Comparison of ENCODE assay signal across 8 cellular contexts in the genomic region with DNA sequence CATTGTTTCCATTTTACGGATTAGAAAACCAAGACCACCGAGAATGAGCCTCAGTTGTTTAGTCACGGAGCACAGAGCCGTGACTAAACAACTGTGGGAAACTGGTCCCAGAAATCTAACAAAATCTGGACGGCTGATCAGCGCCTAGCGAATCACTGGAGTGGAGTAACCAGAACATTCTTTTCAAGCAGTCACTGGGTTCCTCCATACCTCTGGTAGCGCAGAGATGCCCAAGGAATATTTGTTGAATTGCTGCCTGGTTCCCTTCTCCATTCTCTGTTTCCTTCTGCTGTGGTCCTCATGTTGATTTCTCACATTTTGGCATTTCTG.
A peak's percentile ranks its signal among the peaks of the same experiment; 100 is the strongest.
DNase-seq lines count a peak whose midpoint lies in the region; ATAC-seq, FAIRE-seq and TF ChIP-seq lines count a peak whose summit lies in the region.

No MANE protein-coding gene starts in this region.

- FAIRE-seq in D721Med (lab: Jason Lieb, UNC): no peak

- H3K27me3 ChIP-seq in SK-N-SH (ENCODE audit: insufficient read depth): no peaks in the 10 kb centered on the region

- CTCF ChIA-PET in SK-N-SH (lab: Yijun Ruan, JAX): interaction anchor here (1.4 kb wide), 1 partner anchor 19 kb away, joined by 5 read pairs; no protein-coding TSS in a partner anchor

- TF ChIP-seq CTCF in GM12864 (IDR thresholded peaks at IDR 0.05; ENCODE audit: low read depth, low read length, missing control alignments) (no peak), SK-N-SH (IDR thresholded peaks at IDR 0.05) (no peak), D721Med (IDR thresholded peaks at IDR 0.05; ENCODE audit: insufficient read depth, missing control alignments) (no peak)

- no peak for TF ChIP-seq EP300 in SK-N-SH (IDR thresholded peaks at IDR 0.05; ENCODE audit: borderline replicate concordance in 1 of 2, low read depth in 1 of 2, low read length in 1 of 2)

- no peaks in the 10 kb centered on the region for H3K9me2 ChIP-seq in SK-N-SH

- 19% methylated on average over 8 of the region's 8 CpGs for WGBS in SK-N-SH (ENCODE audit: low lambda C conversion rate)

- ATAC-seq in HG03520 (IDR thresholded peaks at IDR 0.05; ENCODE audit: unreplicated experiment) (no peak), left lobe of liver (no peak)

- no peaks in the 10 kb centered on the region for H4K20me1 ChIP-seq in SK-N-SH (ENCODE audit: insufficient read depth)

- no peaks in the 10 kb centered on the region for H3K79me2 ChIP-seq in SK-N-SH (ENCODE audit: insufficient read depth)

- no peaks in the 10 kb centered on the region for H3F3A ChIP-seq in SK-N-SH (replicated peaks; ENCODE audit: insufficient read depth)

- no peak for TF ChIP-seq RAD21 in SK-N-SH (IDR thresholded peaks at IDR 0.05; ENCODE audit: low read length)

- POLR2A ChIA-PET in SK-N-SH (lab: Yijun Ruan, JAX): interaction anchor here (1.0 to 1.3 kb wide), 2 partner anchors 15 to 188 kb away, joined by 3 to 6 read pairs; a partner anchor contains a TSS

- no peak for DNase-seq in GM12864 (ENCODE audit: low read depth)
- DNase-seq in SK-N-SH: no peak
- DNase-seq in fibroblast of peridontal ligament (ENCODE audit: extremely low read depth): peak; percentile 5
- DNase-seq in renal cortical epithelial cell (ENCODE audit: low read depth): peak; percentile 44
- DNase-seq in D721Med (ENCODE audit: insufficient read length, low spot score): no peak
- no peak for DNase-seq in NCI-H345 treated with DMSO at 0.1 percent for 48 hours (lab: John Stamatoyannopoulos, UW; ENCODE audit: unreplicated experiment)
- no peak for DNase-seq in left lobe of liver (ENCODE audit: low spot score)

- peaks cover 11 to 14% of the 10 kb centered on the region in 2 experiments; a peak in 3 of 4 replicates for H3K4me1 ChIP-seq in SK-N-SH (ENCODE audit: control insufficient read depth in 1 of 2, insufficient read depth in 2 of 2, low read depth in 1 of 2, low read length in 1 of 2)

- peak overlapping the region in 1 of 2 experiments; percentile 89; a peak in 2 of 4 replicates for H3K27ac ChIP-seq in SK-N-SH (ENCODE audit: low read depth in 2 of 2, low read length in 1 of 2)

- peak overlapping the region; percentile 67 for H3K4me3 ChIP-seq in GM12864 (ENCODE audit: low read depth, low read length)
- peak overlapping the region; percentile 66 to 90 for H3K4me3 ChIP-seq in SK-N-SH (ENCODE audit: low read depth in 2 of 2, low read length in 1 of 2)

- H3K36me3 ChIP-seq in SK-N-SH (replicated peaks in 1 of 2; ENCODE audit: control insufficient read depth in 1 of 2, insufficient read depth in 2 of 2, low read length in 1 of 2): no peaks in the 10 kb centered on the region

- no peaks in the 10 kb centered on the region for H3K9me3 ChIP-seq in SK-N-SH

- peak overlapping the region; percentile 48; the same call in 1 of the 2 replicates for H3K9ac ChIP-seq in SK-N-SH

- H2AFZ ChIP-seq in SK-N-SH (ENCODE audit: low read depth): peak overlapping the region; percentile 98

- H3K4me2 ChIP-seq in SK-N-SH: peak overlapping the region; percentile 86

TF ChIP-seq in SK-N-SH, 30 proteins besides CTCF, POLR2A, EP300 and RAD21:
- TF ChIP-seq SMC3 (IDR thresholded peaks at IDR 0.05; ENCODE audit: low read depth, low read length) (no peak), FOSL2 (IDR thresholded peaks at IDR 0.05; ENCODE audit: borderline replicate concordance, low read depth) (no peak)

Comparison
In these comparisons a context has a peak if more than half of its experiments do, and no peak if none do; other contexts are left out.
1. DNase-seq: peak in fibroblast of peridontal ligament (single experiment) and renal cortical epithelial cell (single experiment); none in GM12864 (single experiment), SK-N-SH (single experiment), D721Med (single experiment), NCI-H345 treated with DMSO at 0.1 percent for 48 hours (single experiment) and left lobe of liver (single experiment).